In genomic region chr11:66541892-66542291, GRCh38 we compare ENCODE assay signal across 11 cellular contexts.
DNase-seq lines count a peak whose midpoint lies in the region; ATAC-seq lines count a peak whose summit lies in the region.
"Had no signal": no experiment of that assay in that cellular context is flagged by ENCODE, and none has a peak within 500 bp of the region (broad histone marks: within the 10 kb centered on the region; RNA-seq: fewer than 3 reads in every experiment).

No MANE protein-coding gene starts in this region.

- DNase-seq in stimulated activated naive CD8-positive, alpha-beta T cell treated with anti-CD3 and anti-CD28 coated beads, Interleukin-15, Interleukin-2, amounts not matched to agents 100 U/mL and 50 U/mL, for 24 hours: no peak
- DNase-seq in medulla oblongata (ENCODE audit: extremely low spot score) (peak; percentile 18), HCEC 1CT (no peak)
- DNase-seq: activated CD4-positive, alpha-beta T cell treated with anti-CD3 and anti-CD28 coated beads for 36 hours; DMS153; mucosa of descending colon; NCI-H2029 treated with DMSO at 0.1 percent for 48 hours; NCI-H82 had no signal

- no peak overlapping the region for H3K4me3 Mint-ChIP-seq in stimulated activated naive CD8-positive, alpha-beta T cell treated with anti-CD3 and anti-CD28 coated beads, Interleukin-15, Interleukin-2, amounts not matched to agents 100 ng/mL and 50 ng/mL, for 24 hours
- H3K4me3 Mint-ChIP-seq: activated CD4-positive, alpha-beta T cell treated with anti-CD3 and anti-CD28 coated beads for 36 hours had no signal

- H3K27ac Mint-ChIP-seq in stimulated activated naive CD8-positive, alpha-beta T cell treated with anti-CD3 and anti-CD28 coated beads, Interleukin-15, Interleukin-2, amounts not matched to agents 100 ng/mL and 50 ng/mL, for 24 hours: peak overlapping the region; percentile 17
- H3K27ac Mint-ChIP-seq: activated CD4-positive, alpha-beta T cell treated with anti-CD3 and anti-CD28 coated beads for 36 hours had no signal

- no peaks in the 10 kb centered on the region for H3K27me3 Mint-ChIP-seq in stimulated activated naive CD8-positive, alpha-beta T cell treated with anti-CD3 and anti-CD28 coated beads, Interleukin-15, Interleukin-2, amounts not matched to agents 100 ng/mL and 50 ng/mL, for 24 hours
- H3K27me3 Mint-ChIP-seq: activated CD4-positive, alpha-beta T cell treated with anti-CD3 and anti-CD28 coated beads for 36 hours had no signal

- ATAC-seq in stimulated activated naive CD8-positive, alpha-beta T cell treated with anti-CD3 and anti-CD28 coated beads, Interleukin-15, Interleukin-2, amounts not matched to agents 100 U/mL and 50 U/mL, for 24 hours: no peak
- ATAC-seq in GM18870 (IDR thresholded peaks at IDR 0.05; ENCODE audit: unreplicated experiment) (no peak), GM19397 (IDR thresholded peaks at IDR 0.05; ENCODE audit: unreplicated experiment) (no peak)
- ATAC-seq: activated CD4-positive, alpha-beta T cell treated with anti-CD3 and anti-CD28 coated beads for 36 hours; mucosa of descending colon had no signal

- H3K9me3 Mint-ChIP-seq in stimulated activated naive CD8-positive, alpha-beta T cell treated with anti-CD3 and anti-CD28 coated beads, Interleukin-15, Interleukin-2, amounts not matched to agents 100 ng/mL and 50 ng/mL, for 24 hours: no peaks in the 10 kb centered on the region

- peaks cover 12% of the 10 kb centered on the region for H3K36me3 Mint-ChIP-seq in stimulated activated naive CD8-positive, alpha-beta T cell treated with anti-CD3 and anti-CD28 coated beads, Interleukin-15, Interleukin-2, amounts not matched to agents 100 ng/mL and 50 ng/mL, for 24 hours (ENCODE audit: low read depth)

- H3K4me1 Mint-ChIP-seq in stimulated activated naive CD8-positive, alpha-beta T cell treated with anti-CD3 and anti-CD28 coated beads, Interleukin-15, Interleukin-2, amounts not matched to agents 100 ng/mL and 50 ng/mL, for 24 hours (ENCODE audit: low read depth): peaks cover 29% of the 10 kb centered on the region
